ENCODE assay signal across 19 cellular contexts in genomic region chr14:100435459-100435858, GRCh38. TPM values are rescaled to one million over a fixed set of nuclear protein-coding genes. Genes with fewer than 3 reads are reported as not detected.
DNase-seq lines count a peak whose midpoint lies in the region; ATAC-seq, FAIRE-seq and TF ChIP-seq lines count a peak whose summit lies in the region.
"Had no signal": no experiment of that assay in that cellular context is flagged by ENCODE, and none has a peak within 500 bp of the region (broad histone marks: within the 10 kb centered on the region; RNA-seq: fewer than 3 reads in every experiment).

No MANE protein-coding gene starts in this region.

- H2BK5ac ChIP-seq in IMR-90 (ENCODE audit: low read depth, low read length, poor library complexity, severe bottlenecking): no peak overlapping the region

- peaks cover 0 to 12% of the 10 kb centered on the region in 2 donors for H3K36me3 Mint-ChIP-seq in CD14-positive monocyte
- H3K36me3 Mint-ChIP-seq in neural progenitor cell: no peaks in the 10 kb centered on the region

- H3K27ac ChIP-seq in IMR-90 (ENCODE audit: insufficient read depth, low read length) (no peak overlapping the region), GM12878 (ENCODE audit: control insufficient read depth, insufficient read depth) (no peak overlapping the region), neural progenitor cell (no peak overlapping the region)
- H3K27ac ChIP-seq: SJSA1 had no signal

- H3K23ac ChIP-seq in IMR-90 (ENCODE audit: low read depth, low read length): peak overlapping the region; percentile 59; the same call in 1 of the 2 replicates

- TF ChIP-seq CTCF in CD14-positive monocyte (IDR thresholded peaks at IDR 0.05) (no peak), IMR-90 (conservative IDR thresholded peaks at IDR 0.05; ENCODE audit: low read depth, low read length) (no peak), GM12878 (IDR thresholded peaks at IDR 0.05 in 2 of 3, conservative IDR thresholded peaks at IDR 0.05 in 1 of 3; ENCODE audit: control insufficient read depth in 2 of 3, extremely low read depth in 1 of 3, insufficient read depth in 1 of 3, low read depth in 3 of 3, low read length in 3 of 3) (no peak), neural progenitor cell (IDR thresholded peaks at IDR 0.05) (no peak)

- no peak overlapping the region for H2AFZ ChIP-seq in IMR-90 (replicated peaks; ENCODE audit: low read length, poor library complexity)
- H2AFZ ChIP-seq in GM12878 (ENCODE audit: control insufficient read depth, low read depth, low read length): no peak overlapping the region
- no peak overlapping the region for H2AFZ ChIP-seq in neural progenitor cell (replicated peaks)

- H3K4me1 Mint-ChIP-seq in CD14-positive monocyte: peaks cover 63% of the 10 kb centered on the region
- H3K4me1 Mint-ChIP-seq in neural progenitor cell: peaks cover 53% of the 10 kb centered on the region

- H3K4me3 ChIP-seq in IMR-90 (ENCODE audit: insufficient read depth, low read depth, low read length): no peak overlapping the region
- H3K4me3 ChIP-seq in GM12878: no peak overlapping the region
- no peak overlapping the region for H3K4me3 ChIP-seq in neural progenitor cell
- H3K4me3 ChIP-seq: HAP-1, SJSA1 had no signal

- intact Hi-C loops in CD14-positive monocyte (cut with micrococcal nuclease) (loop anchor here in 1 of 2 donors (5.0 kb wide), 1 partner anchor 33 kb away; no protein-coding TSS in a partner anchor), IMR-90 (cut with micrococcal nuclease) (no loop called here), GM12878 (cut with micrococcal nuclease; ENCODE audit: unreplicated experiment) (no loop called here)

- CTCF ChIA-PET in IMR-90 (lab: Yijun Ruan, JAX) (interaction anchor here (0.6 to 1.0 kb wide), 2 partner anchors 18 to 22 kb away, joined by 3 to 4 read pairs; no protein-coding TSS in a partner anchor), GM12878 (lab: Yijun Ruan, JAX) (interaction anchor here (2.6 kb wide), 1 partner anchor 210 kb away, joined by 13 read pairs; no protein-coding TSS in a partner anchor)

- no peak overlapping the region for H4K91ac ChIP-seq in IMR-90 (ENCODE audit: insufficient read depth, low read depth, low read length)

- no peak overlapping the region for H2BK20ac ChIP-seq in IMR-90 (ENCODE audit: low read depth, low read length)

- no peak overlapping the region for H4K8ac ChIP-seq in IMR-90 (ENCODE audit: low read depth in 2 of 2, low read length in 2 of 2)

- H3K79me2 ChIP-seq in GM12878 (ENCODE audit: control insufficient read depth, insufficient read depth, low read length) (no peaks in the 10 kb centered on the region), neural progenitor cell (ENCODE audit: low read depth) (no peaks in the 10 kb centered on the region)

- no peak for TF ChIP-seq POLR2A in IMR-90 (IDR thresholded peaks at IDR 0.05; ENCODE audit: low read depth, low read length)
- TF ChIP-seq POLR2A in GM12878 (IDR thresholded peaks at IDR 0.05; ENCODE audit: low read depth, low read length): no peak

- no peak for TF ChIP-seq RAD21 in IMR-90 (IDR thresholded peaks at IDR 0.05; ENCODE audit: low read length)
- no peak for TF ChIP-seq RAD21 in GM12878 (IDR thresholded peaks at IDR 0.05; ENCODE audit: insufficient read depth, low read depth, low read length)

- POLR2A ChIA-PET in IMR-90 (lab: Charles Lee; ENCODE audit: unreplicated experiment) (no interaction called here), GM12878 (lab: Charles Lee) (interaction anchor here (1.1 kb wide), 1 partner anchor 15 kb away, joined by 3 read pairs; no protein-coding TSS in a partner anchor)

- H4K5ac ChIP-seq in IMR-90 (ENCODE audit: low read depth, low read length): no peak overlapping the region

- H3K14ac ChIP-seq in IMR-90 (replicated peaks; ENCODE audit: low read depth, low read length): no peak overlapping the region; the same call in 1 of the 2 replicates

- RAD21 ChIA-PET in GM12878 (lab: Charles Lee; ENCODE audit: unreplicated experiment): interaction anchor here (1.9 kb wide), 1 partner anchor 210 kb away, joined by 6 read pairs; no protein-coding TSS in a partner anchor

- no peak overlapping the region for H3K4me3 Mint-ChIP-seq in CD14-positive monocyte
- peak overlapping the region; percentile 2 for H3K4me3 Mint-ChIP-seq in neural progenitor cell

- peaks cover 8% of the 10 kb centered on the region for H3F3A ChIP-seq in neural progenitor cell (ENCODE audit: low read depth)

- H3K9me1 ChIP-seq in IMR-90 (ENCODE audit: insufficient read depth, low read length): peaks cover 25% of the 10 kb centered on the region; the same call in 1 of the 2 replicates

- no peak overlapping the region for H2BK120ac ChIP-seq in IMR-90 (ENCODE audit: low read depth, low read length)

- H3K27me3 Mint-ChIP-seq in CD14-positive monocyte (ENCODE audit: low read depth in 3 of 3) (no peaks in the 10 kb centered on the region), neural progenitor cell (ENCODE audit: insufficient read depth, low read depth) (peaks cover 4% of the 10 kb centered on the region)
- H3K27me3 Mint-ChIP-seq: CD4-positive, CD25-positive, alpha-beta regulatory T cell had no signal

- no peak overlapping the region for H2BK15ac ChIP-seq in IMR-90 (ENCODE audit: low read depth, low read length)

- DNase-seq in CD14-positive monocyte (ENCODE audit: low spot score): no peak
- no peak for DNase-seq in IMR-90
- no peak for DNase-seq in GM12878 (ENCODE audit: low read depth, low spot score)
- no peak for DNase-seq in neural progenitor cell (ENCODE audit: low spot score)
- DNase-seq in NAMALWA (ENCODE audit: low spot score): no peak
- DNase-seq: CD4-positive, CD25-positive, alpha-beta regulatory T cell; GOT3; Karpas-422; NCI-H1092 treated with DMSO at 0.1 percent for 48 hours; NCI-H1436; NCI-H187; NCI-H524 treated with DMSO at 0.1 percent for 48 hours; NCI-H774; PC-3; Right ventricle myocardium superior had no signal

- no peak for ATAC-seq in IMR-90 (ENCODE audit: low read depth)
- no peak for ATAC-seq in GM12878
- ATAC-seq in HG03095 (IDR thresholded peaks at IDR 0.05; ENCODE audit: unreplicated experiment): no peak
- no peak for ATAC-seq in GM18868 (IDR thresholded peaks at IDR 0.05; ENCODE audit: unreplicated experiment)
- ATAC-seq: PC-3 had no signal

- peaks cover 9 to 42% of the 10 kb centered on the region in 2 experiments for H3K79me1 ChIP-seq in IMR-90 (ENCODE audit: low read depth in 1 of 2, low read length in 2 of 2)

- H2AK5ac ChIP-seq in IMR-90 (ENCODE audit: low read depth, low read length): no peak overlapping the region

- H3K9me3 ChIP-seq in IMR-90 (ENCODE audit: control insufficient read depth, insufficient read depth, low read length) (no peaks in the 10 kb centered on the region), GM12878 (replicated peaks; ENCODE audit: control insufficient read depth, insufficient read depth, low read length) (no peaks in the 10 kb centered on the region), neural progenitor cell (ENCODE audit: low read depth) (no peaks in the 10 kb centered on the region)
- H3K9me3 ChIP-seq: HAP-1, SJSA1 had no signal

- dilution Hi-C loops in IMR-90 (cut with HindIII; ENCODE audit: low sequenced_read_pairs, unreplicated experiment): no loop called here

- SMC1A ChIA-PET in GM12878 (lab: Charles Lee; ENCODE audit: uncharacterized antibody, unreplicated experiment): interaction anchor here (2.3 kb wide), 1 partner anchor 211 kb away, joined by 9 read pairs; no protein-coding TSS in a partner anchor

- no peak for TF ChIP-seq EP300 in GM12878 (IDR thresholded peaks at IDR 0.05; ENCODE audit: borderline replicate concordance in 1 of 2, control insufficient read depth in 1 of 2, low read depth in 2 of 2, low read length in 2 of 2)

- H4K20me1 ChIP-seq in IMR-90 (ENCODE audit: insufficient read depth, low read length) (peaks cover 42% of the 10 kb centered on the region), GM12878 (ENCODE audit: control insufficient read depth, insufficient read depth) (no peaks in the 10 kb centered on the region), neural progenitor cell (ENCODE audit: low read depth) (no peaks in the 10 kb centered on the region)

- no peak overlapping the region for H3K9ac ChIP-seq in IMR-90 (ENCODE audit: low read depth, low read length)
- H3K9ac ChIP-seq in GM12878 (ENCODE audit: control insufficient read depth, insufficient read depth, low read length): no peak overlapping the region
- no peak overlapping the region for H3K9ac ChIP-seq in neural progenitor cell

- no peak overlapping the region for H3K4ac ChIP-seq in IMR-90 (ENCODE audit: low read depth, low read length)

- H3K27ac Mint-ChIP-seq in CD14-positive monocyte: peak overlapping the region in 6 of 7 donors; percentile 71 to 96 (median 92)
- peak overlapping the region; percentile 79 for H3K27ac Mint-ChIP-seq in neural progenitor cell
- H3K27ac Mint-ChIP-seq: CD4-positive, CD25-positive, alpha-beta regulatory T cell had no signal

- H3K4me2 ChIP-seq in IMR-90 (ENCODE audit: low read depth, low read length): no peak overlapping the region
- H3K4me2 ChIP-seq in GM12878 (ENCODE audit: control insufficient read depth, insufficient read depth): no peak overlapping the region
- H3K4me2 ChIP-seq in neural progenitor cell: no peak overlapping the region

- H3K18ac ChIP-seq in IMR-90 (ENCODE audit: low read depth, low read length): no peak overlapping the region

- H3K9me3 Mint-ChIP-seq in CD14-positive monocyte (peaks cover 0 to 3% (median 0%) of the 10 kb centered on the region in 7 donors), neural progenitor cell (no peaks in the 10 kb centered on the region)
- H3K9me3 Mint-ChIP-seq: CD4-positive, CD25-positive, alpha-beta regulatory T cell had no signal

- FAIRE-seq in GM12878 (lab: Jason Lieb, UNC): no peak

- H2AK9ac ChIP-seq in IMR-90 (replicated peaks; ENCODE audit: low read depth, low read length, poor library complexity): no peak overlapping the region

- no peak overlapping the region for H3K56ac ChIP-seq in IMR-90 (ENCODE audit: extremely low read depth, insufficient read depth, low read length)

- in situ Hi-C loops in IMR-90 (cut with MboI; ENCODE audit: low sequenced_read_pairs): no loop called here
- in situ Hi-C loops in GM12878 (cut with MboI): no loop called here

- BruUV-seq in IMR-90 (replicated peaks; lab: Mats Ljungman, UMichigan) (no TSS peak), GM12878 (replicated peaks; lab: Mats Ljungman, UMichigan) (no TSS peak)

- no peaks in the 10 kb centered on the region for H3K36me3 ChIP-seq in IMR-90 (ENCODE audit: control insufficient read depth, insufficient read depth, low read length)
- no peaks in the 10 kb centered on the region for H3K36me3 ChIP-seq in GM12878 (ENCODE audit: control insufficient read depth in 2 of 2, insufficient read depth in 2 of 2, low read length in 1 of 2)
- H3K36me3 ChIP-seq in neural progenitor cell: no peaks in the 10 kb centered on the region
- H3K36me3 ChIP-seq: HAP-1, SJSA1 had no signal

- no peaks in the 10 kb centered on the region for H3K27me3 ChIP-seq in IMR-90 (ENCODE audit: control insufficient read depth, insufficient read depth, low read length)
- H3K27me3 ChIP-seq in GM12878 (replicated peaks in 1 of 2; ENCODE audit: control insufficient read depth in 2 of 2, insufficient read depth in 2 of 2, low read length in 1 of 2): no peaks in the 10 kb centered on the region
- H3K27me3 ChIP-seq in neural progenitor cell: no peaks in the 10 kb centered on the region
- H3K27me3 ChIP-seq: SJSA1 had no signal

- H3K4me1 ChIP-seq in IMR-90 (ENCODE audit: control insufficient read depth, insufficient read depth, low read length): peaks cover 16% of the 10 kb centered on the region
- peaks cover 13% of the 10 kb centered on the region for H3K4me1 ChIP-seq in GM12878 (ENCODE audit: control insufficient read depth, insufficient read depth, low read length)
- H3K4me1 ChIP-seq in neural progenitor cell: peaks cover 23% of the 10 kb centered on the region

- WGBS in IMR-90 (ENCODE audit: extremely low coverage in 2 of 2, insufficient read length in 1 of 2), 2 experiments: no CpG with 5 or more reads among the region's 3 CpGs
- 67% methylated on average over 3 of the region's 3 CpGs for WGBS in GM12878 (ENCODE audit: insufficient coverage, insufficient replicate concordance, low lambda C conversion rate, missing lambda C conversion rate)

RNA-seq across cellular contexts. Expression of gene WDR25, which starts 59.2 kb away (rescaled TPM):
- polyA plus RNA-seq in CD14-positive monocyte (10 to 100 TPM; 10.2 to 12.8 TPM), IMR-90 (2012; rRNA removed) (16.6 and 16.9 TPM in 2 replicates), GM12878 (2011; rRNA removed) (2.6 and 5.0 TPM in 2 replicates), GM12878 (2014; fragmentation: Illumina TruSeq; extraction: Trizol) (3.6 and 6.4 TPM in 2 replicates), GM12878 (2014; fragmentation: Nextera tagmentation; extraction: Ambion mirVana) (under 1 TPM; 0.16 to 0.86 TPM), GM12878 (2014; rRNA removed) (4.9 and 6.1 TPM in 2 replicates), GM12878 (2016; fragmentation: Nextera tagmentation; extraction: Ambion mirVana) (1 to 10 TPM; 8.6 to 9.0 TPM)
- total RNA-seq in IMR-90 (2012; rRNA removed) (22.5 and 25.8 TPM in 2 replicates), GM12878 (2014; rRNA removed) (7.6 and 8.2 TPM in 2 replicates), GM12878 (2014; rRNA removed; fragmentation: Illumina TruSeq; extraction: Trizol) (3.2 and 4.1 TPM in 2 replicates), GM12878 (2021) (5.0 and 5.7 TPM in 2 replicates), neural progenitor cell (ENCODE audit: low replicate concordance) (4.9 and 13.6 TPM in 2 replicates)
- 14.0 and 18.1 TPM in 2 replicates for polyA plus RNA-seq in IMR-90 (2012; cell fraction: cytosol; rRNA removed)
- polyA plus RNA-seq in IMR-90 (2012; cell fraction: nucleus; rRNA removed; ENCODE audit: low replicate concordance): 9.9 and 11.9 TPM in 2 replicates
- total RNA-seq in GM12878 (2013; cell fraction: nucleolus; rRNA removed): 8.4 and 10.7 TPM in 2 replicates
- polyA plus RNA-seq in GM12878 (2011; ENCODE audit: low read depth): 1.2 TPM
- polyA plus RNA-seq in GM12878 (2011; cell fraction: cytosol; rRNA removed): 5.5 and 7.9 TPM in 2 replicates
- 5.1 and 6.7 TPM in 2 replicates for polyA plus RNA-seq in GM12878 (2011; cell fraction: nucleus; rRNA removed)
- polyA plus RNA-seq in GM12878 (2012): 3.3 TPM in 2 replicates
- 4.0 and 8.5 TPM in 2 replicates for polyA minus RNA-seq in GM12878 (2011; rRNA and poly(A)+ RNA removed)
- polyA minus RNA-seq in GM12878 (2011; cell fraction: cytosol; rRNA and poly(A)+ RNA removed): 2.5 and 3.1 TPM in 2 replicates
- polyA minus RNA-seq in GM12878 (2011; cell fraction: nucleus; rRNA and poly(A)+ RNA removed): 4.8 and 5.2 TPM in 2 replicates
